In genomic region chr17:77474292-77474988, GRCh38 we compare ENCODE assay signal across 8 cellular contexts.
DNase-seq lines count a peak whose midpoint lies in the region; ATAC-seq and TF ChIP-seq lines count a peak whose summit lies in the region.

No MANE protein-coding gene starts in this region.

- no peaks in the 10 kb centered on the region for H3K27me3 ChIP-seq in CD4-positive, alpha-beta T cell (ENCODE audit: control insufficient read depth, insufficient read depth, low read length)
- H3K27me3 ChIP-seq in KMS-11 (ENCODE audit: insufficient read depth, low read depth) (no peaks in the 10 kb centered on the region), body of pancreas (no peaks in the 10 kb centered on the region), H7 (ENCODE audit: control insufficient read depth, insufficient read depth, low read length) (no peaks in the 10 kb centered on the region)

- no peak for DNase-seq in CD4-positive, alpha-beta T cell
- DNase-seq in body of pancreas (no peak), myocyte (ENCODE audit: low read depth) (peak; percentile 31), H7 (no peak), AG08396 (ENCODE audit: low spot score) (no peak)

- peaks cover 68% of the 10 kb centered on the region for H3K4me1 ChIP-seq in KMS-11 (ENCODE audit: low read depth, poor library complexity, severe bottlenecking)
- peaks cover 61% of the 10 kb centered on the region for H3K4me1 ChIP-seq in body of pancreas

- CTCF ChIA-PET in CD4-positive, alpha-beta T cell (lab: Charles Lee): interaction anchor here (1.2 to 2.9 kb wide), 8 partner anchors 21 to 143 kb away, joined by 3 to 12 read pairs (median 7); no protein-coding TSS in a partner anchor

- H3K27ac ChIP-seq in CD4-positive, alpha-beta T cell (ENCODE audit: low read depth, low read length): peak overlapping the region; percentile 75
- H3K27ac ChIP-seq in KMS-11 (peak overlapping the region; percentile 1; the same call in 1 of the 2 replicates), body of pancreas (peak overlapping the region; percentile 15 to 68 (median 56))

- H2AFZ ChIP-seq in KMS-11 (ENCODE audit: low read depth): no peak overlapping the region

- no peaks in the 10 kb centered on the region for H3K9me3 Mint-ChIP-seq in CD4-positive, alpha-beta T cell

- intact Hi-C loops in CD4-positive, alpha-beta T cell (cut with DNase I, micrococcal nuclease): loop anchor here in 1 of 2 experiments (2.0 kb wide), 1 partner anchor 40 kb away; no protein-coding TSS in a partner anchor
- intact Hi-C loops in body of pancreas (cut with DNase I): no loop called here

- H3K4me3 ChIP-seq in KMS-11 (IDR thresholded peaks at IDR 0.05; ENCODE audit: insufficient read depth, low read depth, low read length): no peak overlapping the region
- no peak overlapping the region for H3K4me3 ChIP-seq in body of pancreas
- no peak overlapping the region for H3K4me3 ChIP-seq in H7 (ENCODE audit: insufficient read depth, low read depth, low read length)

- POLR2A ChIA-PET in CD4-positive, alpha-beta T cell (lab: Charles Lee): interaction anchor here (0.6 to 9.9 kb wide), 17 partner anchors 8 to 143 kb away, joined by 3 to 90 read pairs (median 6); no protein-coding TSS in a partner anchor

- H3K36me3 ChIP-seq in KMS-11 (ENCODE audit: insufficient read depth): no peaks in the 10 kb centered on the region
- no peaks in the 10 kb centered on the region for H3K36me3 ChIP-seq in body of pancreas (replicated peaks in 1 of 2; ENCODE audit: insufficient read depth in 1 of 2, low read depth in 2 of 2)
- no peaks in the 10 kb centered on the region; the same call in 1 of the 2 replicates for H3K36me3 ChIP-seq in H7 (replicated peaks; ENCODE audit: control insufficient read depth, insufficient read depth, low read length)

- peaks cover 99% of the 10 kb centered on the region for H3K4me1 Mint-ChIP-seq in CD4-positive, alpha-beta T cell (ENCODE audit: low read depth)

- peaks cover 88% of the 10 kb centered on the region for H3K36me3 Mint-ChIP-seq in CD4-positive, alpha-beta T cell (ENCODE audit: low read depth)

- no peak for TF ChIP-seq CTCF in CD4-positive, alpha-beta T cell (IDR thresholded peaks at IDR 0.05)
- TF ChIP-seq CTCF in KMS-11 (conservative IDR thresholded peaks at IDR 0.05; ENCODE audit: low read depth, low read length): no peak
- TF ChIP-seq CTCF in body of pancreas (IDR thresholded peaks at IDR 0.05): no peak

- no peak for TF ChIP-seq POLR2A in body of pancreas (IDR thresholded peaks at IDR 0.05)

- peak overlapping the region; percentile 97 for H3K27ac Mint-ChIP-seq in CD4-positive, alpha-beta T cell

- no peak overlapping the region for H3K9ac ChIP-seq in KMS-11

- H3K27me3 Mint-ChIP-seq in CD4-positive, alpha-beta T cell: no peaks in the 10 kb centered on the region

- H3K79me2 ChIP-seq in KMS-11 (ENCODE audit: insufficient read depth, low read depth): peaks cover 87% of the 10 kb centered on the region

- H3K4me2 ChIP-seq in KMS-11: peak overlapping the region; percentile 61

- H4K20me1 ChIP-seq in KMS-11 (ENCODE audit: insufficient read depth): no peaks in the 10 kb centered on the region; the same call in 1 of the 2 replicates

- peak overlapping the region; percentile 82 for H3K4me3 Mint-ChIP-seq in CD4-positive, alpha-beta T cell

- no peak for ATAC-seq in CD4-positive, alpha-beta T cell (ENCODE audit: poor library complexity)
- ATAC-seq in body of pancreas: no peak
- no peak for ATAC-seq in HG02970 (IDR thresholded peaks at IDR 0.05; ENCODE audit: low FRiP score, unreplicated experiment)
- no peak for ATAC-seq in HG02798 (IDR thresholded peaks at IDR 0.05; ENCODE audit: poor library complexity, unreplicated experiment)

- H3K9me3 ChIP-seq in CD4-positive, alpha-beta T cell (ENCODE audit: control insufficient read depth, low read length): no peaks in the 10 kb centered on the region
- no peaks in the 10 kb centered on the region for H3K9me3 ChIP-seq in body of pancreas

- 89 to 90% methylated on average over 9 to 12 of the region's 12 CpGs for WGBS in body of pancreas, 2 donors

Comparison
In these comparisons a context has a peak if more than half of its experiments do, and no peak if none do; other contexts are left out.
1. H3K27ac ChIP-seq: peak in every context shown above with its lines; median percentile 75 in CD4-positive, alpha-beta T cell; 56 in body of pancreas; 1 in KMS-11.